ENCODE assay signal across 26 cellular contexts in genomic region chrX:46341767-46342322, GRCh38.
"Had no signal": no experiment of that assay in that cellular context is flagged by ENCODE, and none has a peak within 500 bp of the region (broad histone marks: within the 10 kb centered on the region; RNA-seq: fewer than 3 reads in every experiment).

No MANE protein-coding gene starts in this region.

- H3K9me3 Mint-ChIP-seq: activated CD8-positive, alpha-beta T cell treated with anti-CD3 and anti-CD28 coated beads for 36 hours; activated naive CD4-positive, alpha-beta T cell treated with anti-CD3 and anti-CD28 coated beads, Interleukin-2, amount 10 ng/mL, durations not matched to agents 7 days and 5 days; activated T-helper 2 cell treated with anti-CD3 and anti-CD28 coated beads, Interferon-gamma antibody, Interleukin-2, Interleukin-4, amounts not matched to agents 10 μg/mL and 5 μg/mL and 100 μg/mL, durations not matched to agents 14 hours and 24 hours and 36 hours had no signal

- H3K9ac ChIP-seq: SK-N-SH had no signal

- DNase-seq: activated CD4-positive, alpha-beta T cell treated with anti-CD3 and anti-CD28 coated beads for 4 hours; activated CD8-positive, alpha-beta memory T cell treated with anti-CD3 and anti-CD28 coated beads, Interleukin-2, amount 50 U/mL, for 4 hours; activated CD8-positive, alpha-beta T cell treated with anti-CD3 and anti-CD28 coated beads for 36 hours; activated gamma-delta T cell treated with Interleukin-2 at 50 U/mL for 16 hours; activated naive CD4-positive, alpha-beta T cell treated with anti-CD3 and anti-CD28 coated beads, Interleukin-2, amount 10 ng/mL, durations not matched to agents 7 days and 5 days; activated naive CD8-positive, alpha-beta T cell treated with anti-CD3 and anti-CD28 coated beads for 36 hours; activated T-cell treated with anti-CD3 and anti-CD28 coated beads, Interleukin-2, amount 50 U/mL, for 72 hours; adrenal gland; anterior cingulate cortex; cerebellar nuclear complex; NCI-H1092; NCI-H1417; NCI-H1930; NCI-H2107; NCI-H345; NCI-H510A; NCI-H526 treated with DMSO at 0.1 percent for 48 hours; NCI-H82; RPMI8226; SJCRH30; SK-N-SH; T-helper 1 cell had no signal

- H3K27me3 Mint-ChIP-seq: activated CD8-positive, alpha-beta T cell treated with anti-CD3 and anti-CD28 coated beads for 36 hours; activated naive CD4-positive, alpha-beta T cell treated with anti-CD3 and anti-CD28 coated beads, Interleukin-2, amount 10 ng/mL, durations not matched to agents 7 days and 5 days; activated naive CD8-positive, alpha-beta T cell treated with anti-CD3 and anti-CD28 coated beads for 36 hours had no signal

- H3K4me1 Mint-ChIP-seq: activated naive CD4-positive, alpha-beta T cell treated with anti-CD3 and anti-CD28 coated beads, Interleukin-2, amount 10 ng/mL, durations not matched to agents 7 days and 5 days; activated naive CD8-positive, alpha-beta T cell treated with anti-CD3 and anti-CD28 coated beads for 36 hours had no signal

- H3K4me3 ChIP-seq: adrenal gland, SJCRH30 had no signal

- H3K36me3 Mint-ChIP-seq: activated naive CD4-positive, alpha-beta T cell treated with anti-CD3 and anti-CD28 coated beads, Interleukin-2, amount 10 ng/mL, durations not matched to agents 7 days and 5 days; activated naive CD8-positive, alpha-beta T cell treated with anti-CD3 and anti-CD28 coated beads for 36 hours had no signal

- H3K4me1 ChIP-seq: adrenal gland, SJCRH30 had no signal

- H3K9me3 ChIP-seq: adrenal gland, SJCRH30, SK-N-SH had no signal

- H3K27me3 ChIP-seq: SJCRH30 had no signal

- H3K36me3 ChIP-seq: adrenal gland, SJCRH30 had no signal

- ATAC-seq: activated CD4-positive, CD25-positive, alpha-beta regulatory T cell treated with anti-CD3 and anti-CD28 coated beads, Interleukin-2, amount 50 U/mL, for 24 hours; activated CD8-positive, alpha-beta T cell treated with anti-CD3 and anti-CD28 coated beads for 36 hours; activated T-cell treated with anti-CD3 and anti-CD28 coated beads, Interleukin-2, amount 50 U/mL, for 72 hours; Panc1; Right ventricle myocardium inferior had no signal

- H3K27ac ChIP-seq: adrenal gland, SJCRH30 had no signal

- H3K27ac Mint-ChIP-seq: activated CD8-positive, alpha-beta T cell treated with anti-CD3 and anti-CD28 coated beads for 36 hours; activated naive CD4-positive, alpha-beta T cell treated with anti-CD3 and anti-CD28 coated beads, Interleukin-2, amount 10 ng/mL, durations not matched to agents 7 days and 5 days; activated naive CD8-positive, alpha-beta T cell treated with anti-CD3 and anti-CD28 coated beads for 36 hours; activated T-cell treated with anti-CD3 and anti-CD28 coated beads, Interleukin-2, amount 50 U/mL, for 72 hours; activated T-helper 2 cell treated with anti-CD3 and anti-CD28 coated beads, Interferon-gamma antibody, Interleukin-2, Interleukin-4, amounts not matched to agents 10 μg/mL and 5 μg/mL and 100 μg/mL, durations not matched to agents 14 hours and 24 hours and 36 hours had no signal

- H3K4me2 ChIP-seq: SK-N-SH had no signal

- H3K4me3 Mint-ChIP-seq: activated CD8-positive, alpha-beta T cell treated with anti-CD3 and anti-CD28 coated beads for 36 hours; activated naive CD4-positive, alpha-beta T cell treated with anti-CD3 and anti-CD28 coated beads, Interleukin-2, amount 10 ng/mL, durations not matched to agents 7 days and 5 days; activated naive CD8-positive, alpha-beta T cell treated with anti-CD3 and anti-CD28 coated beads for 36 hours; activated T-cell treated with anti-CD3 and anti-CD28 coated beads, Interleukin-2, amount 50 U/mL, for 72 hours had no signal
